Comparison of ENCODE assay signal across 7 cellular contexts in the genomic region with DNA sequence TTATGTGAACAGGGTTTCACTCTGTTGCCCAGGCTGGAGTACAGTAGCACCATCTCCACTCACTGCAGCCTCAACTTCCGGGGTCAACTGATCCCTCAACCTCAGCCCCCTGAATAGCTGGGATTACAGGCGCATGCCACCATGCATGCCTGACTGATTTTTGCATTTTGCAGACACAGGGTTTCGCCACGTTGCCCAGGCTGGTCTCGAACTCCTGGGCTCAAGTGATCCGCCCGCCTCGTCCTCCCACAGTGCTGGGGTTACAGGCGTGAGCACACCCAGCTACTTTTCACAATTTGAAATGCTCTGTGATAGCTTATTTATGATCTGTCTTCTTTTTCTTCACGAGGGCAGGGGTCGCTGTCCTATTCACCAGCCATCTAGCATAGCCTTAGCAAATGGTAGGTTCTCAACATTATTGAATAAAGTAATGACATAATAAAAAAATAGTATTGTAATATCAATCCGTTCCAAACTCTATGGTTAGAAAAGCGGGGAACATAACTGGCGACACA. TPM values are rescaled to one million over a fixed set of nuclear protein-coding genes. Genes with fewer than 3 reads are reported as not detected.
DNase-seq lines count a peak whose midpoint lies in the region; ATAC-seq lines count a peak whose summit lies in the region.

No MANE protein-coding gene starts in this region.

- peaks cover 29% of the 10 kb centered on the region; the same call in 1 of the 2 replicates for H3K36me3 ChIP-seq in GM23248 (ENCODE audit: low read depth)

- H3K9me3 ChIP-seq in GM23248 (ENCODE audit: low read depth) = no peaks in the 10 kb centered on the region

- peak overlapping the region; percentile 70 for H2AFZ ChIP-seq in GM23248

- peaks cover 45% of the 10 kb centered on the region for H3K79me2 ChIP-seq in GM23248 (ENCODE audit: insufficient read depth)

- no peak overlapping the region for H3K9ac ChIP-seq in GM23248

- ATAC-seq in sciatic nerve = peak; percentile 3
- ATAC-seq in GM21737 (IDR thresholded peaks at IDR 0.05; ENCODE audit: unreplicated experiment) = no peak

- H3K4me3 ChIP-seq in GM23248 = peak overlapping the region; percentile 98; the same call in 1 of the 2 replicates

- H3K4me1 ChIP-seq in GM23248 (ENCODE audit: insufficient read depth) = peaks cover 46% of the 10 kb centered on the region

- intact Hi-C loops in sciatic nerve (cut with DNase I) = no loop called here

- no peaks in the 10 kb centered on the region for H4K20me1 ChIP-seq in GM23248 (ENCODE audit: insufficient read depth)

- H3K27me3 ChIP-seq in GM23248 (replicated peaks; ENCODE audit: insufficient read depth) = no peaks in the 10 kb centered on the region

- DNase-seq in GM23248 (no peak), RPMI8226 (peak; percentile 6), epithelial cell of prostate (ENCODE audit: low read depth, low spot score) (no peak), sciatic nerve (ENCODE audit: low spot score) (no peak), DMS114 treated with DMSO at 0.1 percent for 48 hours (lab: John Stamatoyannopoulos, UW; ENCODE audit: unreplicated experiment) (no peak)
- no peak for DNase-seq in stimulated activated CD4-positive, alpha-beta T cell treated with anti-CD3 and anti-CD28 coated beads, Interleukin-4, amount 100 ng/mL, for 24 hours

- WGBS in GM23248 (ENCODE audit: low coverage in 1 of 2, low lambda C conversion rate in 2 of 2, missing lambda C conversion rate in 2 of 2), 2 experiments = 60% methylated on average over 14 of the region's 14 CpGs

- H3K4me2 ChIP-seq in GM23248 (ENCODE audit: unreplicated experiment) = no peak overlapping the region

- in situ Hi-C loops in GM23248 (cut with MboI) = no loop called here

- peaks cover 36% of the 10 kb centered on the region for H3F3A ChIP-seq in GM23248 (ENCODE audit: insufficient read depth)

- no peaks in the 10 kb centered on the region for H3K9me2 ChIP-seq in GM23248 (ENCODE audit: insufficient read depth)

- no peak overlapping the region for H3K27ac ChIP-seq in GM23248
- peak overlapping the region; percentile 62 for H3K27ac ChIP-seq in epithelial cell of prostate

RNA-seq across cellular contexts. Expression of a gene that starts 0.5 kb away (rescaled TPM):
- total RNA-seq in GM23248 (2014; rRNA removed; shearing (Covaris generic)) = 124 and 132 TPM in 2 replicates
- polyA plus RNA-seq in GM23248 (2016; fragmentation: Nextera tagmentation; extraction: Ambion mirVana) = 119 and 123 TPM in 2 replicates
- total RNA-seq in sciatic nerve = 48.6 TPM

RNA-seq across cellular contexts. Expression of a gene that starts 27.2 kb away (rescaled TPM):
- 5.2 and 5.4 TPM in 2 replicates for total RNA-seq in GM23248 (2014; rRNA removed; shearing (Covaris generic))
- polyA plus RNA-seq in GM23248 (2016; fragmentation: Nextera tagmentation; extraction: Ambion mirVana) = 3.4 and 3.8 TPM in 2 replicates
- total RNA-seq in sciatic nerve = 41.1 TPM
